In genomic region chrX:47193475-47194241, GRCh38 we compare ENCODE assay signal across 1 cellular context.
TF ChIP-seq lines count a peak whose summit lies in the region.

TSS of gene UBA1 (plus strand) at chrX:47193829. CDS start at chrX:47198803, 4,974 bp downstream.

TF ChIP-seq in K562, 482 proteins besides CTCF, POLR2A, EP300 and RAD21 (continued from another document and continues in another):
- TF ChIP-seq NFIX (CRISPR knock-in tag; IDR thresholded peaks at IDR 0.05; ENCODE audit: low read depth) (no peak), ERF (CRISPR knock-in tag; IDR thresholded peaks at IDR 0.05) (no peak), ELF2 (CRISPR knock-in tag; IDR thresholded peaks at IDR 0.05) (no peak), THRAP3 (IDR thresholded peaks at IDR 0.05; ENCODE audit: borderline replicate concordance) (no peak), GTF2F1 (IDR thresholded peaks at IDR 0.05; ENCODE audit: low read depth, low read length) (no peak), MITF (IDR thresholded peaks at IDR 0.05) (no peak), WHSC1 (IDR thresholded peaks at IDR 0.05; ENCODE audit: low read length) (no peak), TAF7 (tag; IDR thresholded peaks at IDR 0.05) (no peak; the same call in 1 of the 2 replicates), RNF2 (IDR thresholded peaks at IDR 0.05) (no peak), CREB3 (tag; conservative IDR thresholded peaks at IDR 0.05; ENCODE audit: low read depth) (no peak), TEAD2 (tag; IDR thresholded peaks at IDR 0.05) (peak; percentile 56; the same call in 1 of the 2 replicates), CBFB (CRISPR knock-in tag; IDR thresholded peaks at IDR 0.05) (no peak), SIN3A (IDR thresholded peaks at IDR 0.05; ENCODE audit: borderline replicate concordance in 2 of 2, control insufficient read depth in 1 of 2, low read depth in 2 of 2, low read length in 2 of 2) (no peak), HIVEP1 (CRISPR knock-in tag; IDR thresholded peaks at IDR 0.05) (no peak), ZNF668 (CRISPR knock-in tag; IDR thresholded peaks at IDR 0.05) (no peak), ZBTB12 (CRISPR knock-in tag; IDR thresholded peaks at IDR 0.05) (no peak), ESRRA (IDR thresholded peaks at IDR 0.05; ENCODE audit: borderline replicate concordance, low read depth) (peak; percentile 78; the same call in 1 of the 2 replicates), TAL1 (IDR thresholded peaks at IDR 0.05) (no peak), EHMT2 (IDR thresholded peaks at IDR 0.05) (no peak), ADNP (tag; IDR thresholded peaks at IDR 0.05) (no peak), BRD4 (IDR thresholded peaks at IDR 0.05) (no peak; the same call in 1 of the 2 replicates), ZKSCAN8 (CRISPR knock-in tag; IDR thresholded peaks at IDR 0.05) (no peak), CREBBP (IDR thresholded peaks at IDR 0.05; ENCODE audit: low read depth, low read length) (no peak), ZC3H8 (IDR thresholded peaks at IDR 0.05) (no peak), ZBTB2 (IDR thresholded peaks at IDR 0.05) (no peak), HINFP (tag; conservative IDR thresholded peaks at IDR 0.05; ENCODE audit: low read depth) (no peak), CBFA2T2 (conservative IDR thresholded peaks at IDR 0.05) (no peak), ETV1 (tag; conservative IDR thresholded peaks at IDR 0.05; ENCODE audit: low read depth) (no peak), RUNX1 (IDR thresholded peaks at IDR 0.05; ENCODE audit: low read depth) (no peak), CAMTA2 (CRISPR knock-in tag; conservative IDR thresholded peaks at IDR 0.05) (no peak), CSDE1 (IDR thresholded peaks at IDR 0.05) (no peak), RNF219 (CRISPR knock-in tag; IDR thresholded peaks at IDR 0.05) (no peak), ZNF785 (CRISPR knock-in tag; IDR thresholded peaks at IDR 0.05) (no peak), BRD9 (IDR thresholded peaks at IDR 0.05; ENCODE audit: low read depth, partially characterized antibody) (no peak), ZNF444 (CRISPR knock-in tag; IDR thresholded peaks at IDR 0.05) (no peak), KDM5B (IDR thresholded peaks at IDR 0.05; ENCODE audit: insufficient replicate concordance, low read depth, low read length) (peak; percentile 67), XRCC4 (IDR thresholded peaks at IDR 0.05; ENCODE audit: extremely low read depth, insufficient read depth, insufficient read length) (no peak), RBBP5 (IDR thresholded peaks at IDR 0.05; ENCODE audit: borderline replicate concordance, insufficient read depth, low read length, poor library complexity, severe bottlenecking) (no peak), PRMT5 (CRISPR knock-in tag; IDR thresholded peaks at IDR 0.05) (no peak), CBX8 (IDR thresholded peaks at IDR 0.05; ENCODE audit: borderline replicate concordance, extremely low read depth, low read depth, low read length, poor library complexity, severe bottlenecking) (no peak), PHF20 (IDR thresholded peaks at IDR 0.05; ENCODE audit: partially characterized antibody) (peak; percentile 52), HSF4 (CRISPR knock-in tag; IDR thresholded peaks at IDR 0.05; ENCODE audit: borderline replicate concordance) (no peak), TCFL5 (CRISPR knock-in tag; conservative IDR thresholded peaks at IDR 0.05) (no peak), ZNF140 (CRISPR knock-in tag; IDR thresholded peaks at IDR 0.05) (no peak), ZSCAN32 (CRISPR knock-in tag; IDR thresholded peaks at IDR 0.05) (no peak), HNRNPUL1 (IDR thresholded peaks at IDR 0.05; ENCODE audit: low read length) (no peak), ZNF589 (CRISPR knock-in tag; IDR thresholded peaks at IDR 0.05; ENCODE audit: low read depth) (no peak), ZNF57 (CRISPR knock-in tag; IDR thresholded peaks at IDR 0.05) (no peak), SMAD3 (CRISPR knock-in tag; conservative IDR thresholded peaks at IDR 0.05) (no peak), ZNF282 (CRISPR knock-in tag; IDR thresholded peaks at IDR 0.05) (no peak), NCOA1 (IDR thresholded peaks at IDR 0.05; ENCODE audit: low read depth) (no peak), EP400 (IDR thresholded peaks at IDR 0.05) (peak; percentile 83; the same call in 1 of the 2 replicates), SMARCB1 (IDR thresholded peaks at IDR 0.05; ENCODE audit: insufficient read length, low read depth) (no peak), ZNF175 (CRISPR knock-in tag; IDR thresholded peaks at IDR 0.05; ENCODE audit: low read depth) (no peak), ZNF121 (CRISPR knock-in tag; conservative IDR thresholded peaks at IDR 0.05) (no peak), ARID1B (IDR thresholded peaks at IDR 0.05) (no peak), ETV6 (IDR thresholded peaks at IDR 0.05; ENCODE audit: borderline replicate concordance in 1 of 2, low read depth in 2 of 2, low read length in 1 of 2) (no peak), ETV6 (CRISPR knock-in tag; IDR thresholded peaks at IDR 0.05; ENCODE audit: borderline replicate concordance) (no peak)
- TF ChIP-seq, protein P1, sequence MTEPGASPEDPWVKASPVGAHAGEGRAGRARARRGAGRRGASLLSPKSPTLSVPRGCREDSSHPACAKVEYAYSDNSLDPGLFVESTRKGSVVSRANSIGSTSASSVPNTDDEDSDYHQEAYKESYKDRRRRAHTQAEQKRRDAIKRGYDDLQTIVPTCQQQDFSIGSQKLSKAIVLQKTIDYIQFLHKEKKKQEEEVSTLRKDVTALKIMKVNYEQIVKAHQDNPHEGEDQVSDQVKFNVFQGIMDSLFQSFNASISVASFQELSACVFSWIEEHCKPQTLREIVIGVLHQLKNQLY (CRISPR knock-in tag; conservative IDR thresholded peaks at IDR 0.05): no peak
- TF ChIP-seq, protein P2, sequence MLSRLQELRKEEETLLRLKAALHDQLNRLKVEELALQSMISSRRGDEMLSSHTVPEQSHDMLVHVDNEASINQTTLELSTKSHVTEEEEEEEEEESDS (CRISPR knock-in tag; IDR thresholded peaks at IDR 0.05): no peak
- TF ChIP-seq, protein P3, sequence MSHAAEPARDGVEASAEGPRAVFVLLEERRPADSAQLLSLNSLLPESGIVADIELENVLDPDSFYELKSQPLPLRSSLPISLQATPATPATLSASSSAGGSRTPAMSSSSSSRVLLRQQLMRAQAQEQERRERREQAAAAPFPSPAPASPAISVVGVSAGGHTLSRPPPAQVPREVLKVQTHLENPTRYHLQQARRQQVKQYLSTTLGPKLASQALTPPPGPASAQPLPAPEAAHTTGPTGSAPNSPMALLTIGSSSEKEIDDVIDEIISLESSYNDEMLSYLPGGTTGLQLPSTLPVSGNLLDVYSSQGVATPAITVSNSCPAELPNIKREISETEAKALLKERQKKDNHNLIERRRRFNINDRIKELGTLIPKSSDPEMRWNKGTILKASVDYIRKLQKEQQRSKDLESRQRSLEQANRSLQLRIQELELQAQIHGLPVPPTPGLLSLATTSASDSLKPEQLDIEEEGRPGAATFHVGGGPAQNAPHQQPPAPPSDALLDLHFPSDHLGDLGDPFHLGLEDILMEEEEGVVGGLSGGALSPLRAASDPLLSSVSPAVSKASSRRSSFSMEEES (CRISPR knock-in tag; IDR thresholded peaks at IDR 0.05): no peak
- TF ChIP-seq, protein P4, sequence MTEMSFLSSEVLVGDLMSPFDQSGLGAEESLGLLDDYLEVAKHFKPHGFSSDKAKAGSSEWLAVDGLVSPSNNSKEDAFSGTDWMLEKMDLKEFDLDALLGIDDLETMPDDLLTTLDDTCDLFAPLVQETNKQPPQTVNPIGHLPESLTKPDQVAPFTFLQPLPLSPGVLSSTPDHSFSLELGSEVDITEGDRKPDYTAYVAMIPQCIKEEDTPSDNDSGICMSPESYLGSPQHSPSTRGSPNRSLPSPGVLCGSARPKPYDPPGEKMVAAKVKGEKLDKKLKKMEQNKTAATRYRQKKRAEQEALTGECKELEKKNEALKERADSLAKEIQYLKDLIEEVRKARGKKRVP (CRISPR knock-in tag; IDR thresholded peaks at IDR 0.05): no peak
- TF ChIP-seq, protein P5, sequence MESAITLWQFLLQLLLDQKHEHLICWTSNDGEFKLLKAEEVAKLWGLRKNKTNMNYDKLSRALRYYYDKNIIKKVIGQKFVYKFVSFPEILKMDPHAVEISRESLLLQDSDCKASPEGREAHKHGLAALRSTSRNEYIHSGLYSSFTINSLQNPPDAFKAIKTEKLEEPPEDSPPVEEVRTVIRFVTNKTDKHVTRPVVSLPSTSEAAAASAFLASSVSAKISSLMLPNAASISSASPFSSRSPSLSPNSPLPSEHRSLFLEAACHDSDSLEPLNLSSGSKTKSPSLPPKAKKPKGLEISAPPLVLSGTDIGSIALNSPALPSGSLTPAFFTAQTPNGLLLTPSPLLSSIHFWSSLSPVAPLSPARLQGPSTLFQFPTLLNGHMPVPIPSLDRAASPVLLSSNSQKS (CRISPR knock-in tag; IDR thresholded peaks at IDR 0.05): no peak
- TF ChIP-seq, protein P6, sequence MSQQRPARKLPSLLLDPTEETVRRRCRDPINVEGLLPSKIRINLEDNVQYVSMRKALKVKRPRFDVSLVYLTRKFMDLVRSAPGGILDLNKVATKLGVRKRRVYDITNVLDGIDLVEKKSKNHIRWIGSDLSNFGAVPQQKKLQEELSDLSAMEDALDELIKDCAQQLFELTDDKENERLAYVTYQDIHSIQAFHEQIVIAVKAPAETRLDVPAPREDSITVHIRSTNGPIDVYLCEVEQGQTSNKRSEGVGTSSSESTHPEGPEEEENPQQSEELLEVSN (IDR thresholded peaks at IDR 0.05; ENCODE audit: borderline replicate concordance in 1 of 2, extremely low read depth in 1 of 2, insufficient read depth in 1 of 2, insufficient read length in 1 of 2, low read depth in 1 of 2, low read length in 1 of 2, poor library complexity in 1 of 2, severe bottlenecking in 1 of 2): no peak
